Comparison of ENCODE assay signal across 28 cellular contexts in genomic region chr12:114412307-114412706, GRCh38. TPM values are rescaled to one million over a fixed set of nuclear protein-coding genes. Genes with fewer than 3 reads are reported as not detected.
"Had no signal": no experiment of that assay in that cellular context is flagged by ENCODE, and none has a peak within 500 bp of the region (broad histone marks: within the 10 kb centered on the region; RNA-seq: fewer than 3 reads in every experiment).

No MANE protein-coding gene starts in this region.

- DNase-seq: activated B cell treated with CpG ODN at 0.5 μM for 24 hours; activated CD4-positive, alpha-beta T cell treated with anti-CD3 and anti-CD28 coated beads for 36 hours; activated CD4-positive, alpha-beta T cell treated with anti-CD3 and anti-CD28 coated beads, Interleukin-2, amount 50 U/mL, for 4 hours; activated CD8-positive, alpha-beta memory T cell treated with anti-CD3 and anti-CD28 coated beads for 24 hours; activated CD8-positive, alpha-beta memory T cell treated with anti-CD3 and anti-CD28 coated beads, Interleukin-2, amount 50 U/mL, for 4 hours; activated naive CD4-positive, alpha-beta T cell; activated naive CD8-positive, alpha-beta T cell treated with anti-CD3 and anti-CD28 coated beads for 36 hours; activated T-cell treated with anti-CD3 and anti-CD28 coated beads, Interleukin-2, amount 50 U/mL, for 4 hours; colonic mucosa; dorsolateral prefrontal cortex; effector memory CD8-positive, alpha-beta T cell; foreskin melanocyte; glutamatergic neuron; hypothalamus; islet precursor cell; naive thymus-derived CD8-positive, alpha-beta T cell; stimulated activated CD4-positive, alpha-beta T cell treated with anti-CD3 and anti-CD28 coated beads, Interleukin-12 subunit alpha, Interleukin-12 subunit beta, amount 100 ng/mL, for 4 hours; stimulated activated CD4-positive, alpha-beta T cell treated with anti-CD3 and anti-CD28 coated beads, Interleukin-4, amount 100 ng/mL, for 4 hours; stimulated activated naive CD8-positive, alpha-beta T cell treated with anti-CD3 and anti-CD28 coated beads, Interleukin-15, Interleukin-2, amounts not matched to agents 100 U/mL and 50 U/mL, for 24 hours; T1000; thyroid gland had no signal

- ATAC-seq: activated CD4-positive, alpha-beta T cell treated with anti-CD3 and anti-CD28 coated beads for 36 hours; activated T-cell treated with anti-CD3 and anti-CD28 coated beads, Interleukin-2, amount 50 U/mL, for 4 hours; effector memory CD8-positive, alpha-beta T cell; naive thymus-derived CD8-positive, alpha-beta T cell; stimulated activated naive CD8-positive, alpha-beta T cell treated with anti-CD3 and anti-CD28 coated beads, Interleukin-15, Interleukin-2, amounts not matched to agents 100 U/mL and 50 U/mL, for 24 hours had no signal

- H3K36me3 ChIP-seq: colonic mucosa, prostate gland, thyroid gland had no signal

- H3K27ac ChIP-seq: colonic mucosa, dorsolateral prefrontal cortex, prostate gland, thyroid gland had no signal

- H3K36me3 Mint-ChIP-seq: mesothelial cell of epicardium had no signal

- H3K4me1 ChIP-seq: colonic mucosa, prostate gland had no signal

- H3K27ac Mint-ChIP-seq: activated B cell treated with CpG ODN at 0.5 μM for 24 hours; activated CD4-positive, alpha-beta T cell treated with anti-CD3 and anti-CD28 coated beads for 36 hours; activated naive CD8-positive, alpha-beta T cell treated with anti-CD3 and anti-CD28 coated beads for 36 hours; activated T-helper 2 cell treated with anti-CD3 and anti-CD28 coated beads, Interferon-gamma antibody, Interleukin-2, Interleukin-4, amounts not matched to agents 10 μg/mL and 5 μg/mL and 100 μg/mL, durations not matched to agents 14 hours and 24 hours and 36 hours; effector memory CD8-positive, alpha-beta T cell; mesothelial cell of epicardium; naive thymus-derived CD8-positive, alpha-beta T cell; T-helper 1 cell treated with Interleukin-12 subunit alpha and Interleukin-12 subunit beta and Interleukin-4 antibody, amounts not matched to agents 30 μg/mL and 1 μg/mL, for 36 hours had no signal

- H3K9me3 ChIP-seq: colonic mucosa, prostate gland, thyroid gland had no signal

- H3K9me3 Mint-ChIP-seq: activated B cell treated with CpG ODN at 0.5 μM for 24 hours; activated naive CD8-positive, alpha-beta T cell treated with anti-CD3 and anti-CD28 coated beads for 36 hours; activated T-cell treated with anti-CD3 and anti-CD28 coated beads, Interleukin-2, amount 50 U/mL, for 4 hours; activated T-helper 2 cell treated with anti-CD3 and anti-CD28 coated beads, Interferon-gamma antibody, Interleukin-2, Interleukin-4, amounts not matched to agents 10 μg/mL and 5 μg/mL and 100 μg/mL, durations not matched to agents 14 hours and 24 hours and 36 hours; mesothelial cell of epicardium had no signal

- H3K4me3 Mint-ChIP-seq: activated B cell treated with CpG ODN at 0.5 μM for 24 hours; activated CD4-positive, alpha-beta T cell treated with anti-CD3 and anti-CD28 coated beads for 36 hours; activated naive CD8-positive, alpha-beta T cell treated with anti-CD3 and anti-CD28 coated beads for 36 hours; activated T-cell treated with anti-CD3 and anti-CD28 coated beads, Interleukin-2, amount 50 U/mL, for 4 hours; effector memory CD8-positive, alpha-beta T cell; mesothelial cell of epicardium; naive thymus-derived CD8-positive, alpha-beta T cell; T-helper 1 cell treated with Interleukin-12 subunit alpha and Interleukin-12 subunit beta and Interleukin-4 antibody, amounts not matched to agents 30 μg/mL and 1 μg/mL, for 36 hours had no signal

- H3K4me3 ChIP-seq: colonic mucosa, dorsolateral prefrontal cortex, prostate gland, thyroid gland had no signal

RNA-seq across cellular contexts. Expression of gene TBX5, which starts 6.4 kb away (rescaled TPM):
- total RNA-seq: activated B cell treated with CpG ODN at 0.5 μM for 24 hours; activated CD4-positive, alpha-beta T cell treated with anti-CD3 and anti-CD28 coated beads for 36 hours; activated naive CD8-positive, alpha-beta T cell treated with anti-CD3 and anti-CD28 coated beads for 36 hours; activated T-cell treated with anti-CD3 and anti-CD28 coated beads, Interleukin-2, amount 50 U/mL, for 4 hours; activated T-helper 2 cell treated with anti-CD3 and anti-CD28 coated beads, Interferon-gamma antibody, Interleukin-2, Interleukin-4, amounts not matched to agents 10 μg/mL and 5 μg/mL and 100 μg/mL, durations not matched to agents 14 hours and 24 hours and 36 hours; bronchial epithelial cell; colonic mucosa; lung microvascular endothelial cell; naive thymus-derived CD8-positive, alpha-beta T cell; osteocyte had no signal
- polyA plus RNA-seq: naive thymus-derived CD8-positive, alpha-beta T cell had no signal
